In genomic region chr1:10692401-10693021, GRCh38 we compare ENCODE assay signal across 8 cellular contexts.
DNase-seq lines count a peak whose midpoint lies in the region; ATAC-seq, FAIRE-seq and TF ChIP-seq lines count a peak whose summit lies in the region.

No MANE protein-coding gene starts in this region.

- peak overlapping the region; percentile 69 to 89 (median 87) for H3K4me3 Mint-ChIP-seq in T-cell

- H3K27me3 ChIP-seq in HAP-1 (ENCODE audit: low read depth), result no peaks in the 10 kb centered on the region
- H3K27me3 ChIP-seq in GM12878 (replicated peaks in 1 of 2; ENCODE audit: control insufficient read depth in 2 of 2, insufficient read depth in 2 of 2, low read length in 1 of 2), result no peaks in the 10 kb centered on the region
- H3K27me3 ChIP-seq in mucosa of stomach (ENCODE audit: control insufficient read depth, insufficient read depth, low read length), result no peaks in the 10 kb centered on the region

- RAD21 ChIA-PET in GM12878 (lab: Charles Lee; ENCODE audit: unreplicated experiment), result interaction anchor here (0.7 to 1.5 kb wide), 3 partner anchors 179 to 249 kb away, joined by 3 to 10 read pairs (median 3); no protein-coding TSS in a partner anchor

- CTCF ChIA-PET in AG04449 (lab: Yijun Ruan, JAX) (interaction anchor here (1.2 kb wide), 1 partner anchor 31 kb away, joined by 3 read pairs; no protein-coding TSS in a partner anchor), T-cell (lab: Charles Lee) (interaction anchor here in 1 of 2 donors (1.3 kb wide), 1 partner anchor 250 kb away, joined by 7 read pairs; no protein-coding TSS in a partner anchor), GM12878 (lab: Yijun Ruan, JAX) (interaction anchor here (0.6 to 4.0 kb wide), 13 partner anchors 11 to 271 kb away, joined by 3 to 24 read pairs (median 4); no protein-coding TSS in a partner anchor)

- FAIRE-seq in GM12878 (lab: Jason Lieb, UNC), result peak; percentile 89

- H3K9ac ChIP-seq in GM12878 (ENCODE audit: control insufficient read depth, insufficient read depth, low read length) (peak overlapping the region; percentile 80), mucosa of stomach (ENCODE audit: low read length) (peak overlapping the region; percentile 68)

- intact Hi-C loops in GM12878 (cut with micrococcal nuclease; ENCODE audit: unreplicated experiment), result loop anchor here (2.0 to 5.0 kb wide), 3 partner anchors 174 to 250 kb away; no protein-coding TSS in a partner anchor

- no peaks in the 10 kb centered on the region for H3K9me3 Mint-ChIP-seq in T-cell

- POLR2A ChIA-PET in AG04449 (lab: Yijun Ruan, JAX) (interaction anchor here (0.5 kb wide), 1 partner anchor 57 kb away, joined by 3 read pairs; no protein-coding TSS in a partner anchor), T-cell (lab: Charles Lee) (no interaction called here), GM12878 (lab: Charles Lee) (no interaction called here)

- no TSS peak for BruUV-seq in GM12878 (replicated peaks; lab: Mats Ljungman, UMichigan)

- no peak for TF ChIP-seq POLR2A in GM12878 (IDR thresholded peaks at IDR 0.05; ENCODE audit: low read depth, low read length)

- peaks cover 3% of the 10 kb centered on the region for H3K36me3 Mint-ChIP-seq in T-cell

- TF ChIP-seq EP300 in GM12878 (IDR thresholded peaks at IDR 0.05; ENCODE audit: borderline replicate concordance in 1 of 2, control insufficient read depth in 1 of 2, low read depth in 2 of 2, low read length in 2 of 2), result no peak

- in situ Hi-C loops in HAP-1 (cut with MboI; ENCODE audit: low sequenced_read_pairs), result no loop called here
- in situ Hi-C loops in GM12878 (cut with MboI), result no loop called here

- H3K27me3 Mint-ChIP-seq in T-cell, result no peaks in the 10 kb centered on the region

- H3K4me1 Mint-ChIP-seq in T-cell, result peaks cover 16 to 20% (median 16%) of the 10 kb centered on the region in 3 donors

- no peaks in the 10 kb centered on the region for H4K20me1 ChIP-seq in GM12878 (ENCODE audit: control insufficient read depth, insufficient read depth)

- SMC1A ChIA-PET in GM12878 (lab: Charles Lee; ENCODE audit: uncharacterized antibody, unreplicated experiment), result interaction anchor here (1.1 to 2.5 kb wide), 5 partner anchors 173 to 216 kb away, joined by 3 to 10 read pairs (median 8); no protein-coding TSS in a partner anchor

- H3K36me3 ChIP-seq in HAP-1 (replicated peaks), result no peaks in the 10 kb centered on the region
- H3K36me3 ChIP-seq in GM12878 (ENCODE audit: control insufficient read depth in 2 of 2, insufficient read depth in 2 of 2, low read length in 1 of 2), result no peaks in the 10 kb centered on the region
- no peaks in the 10 kb centered on the region for H3K36me3 ChIP-seq in mucosa of stomach (ENCODE audit: control insufficient read depth, insufficient read depth, low read length)

- H3K27ac ChIP-seq in GM12878 (ENCODE audit: control insufficient read depth, insufficient read depth), result peak overlapping the region; percentile 52; the same call in 1 of the 2 replicates

- 19% methylated on average over 13 of the region's 13 CpGs for WGBS in GM12878 (ENCODE audit: insufficient coverage, insufficient replicate concordance, low lambda C conversion rate, missing lambda C conversion rate)

- TF ChIP-seq CTCF in AG04449 (IDR thresholded peaks at IDR 0.05; ENCODE audit: insufficient read depth, low read length, missing control alignments) (peak; percentile 12), GM12878 (IDR thresholded peaks at IDR 0.05 in 2 of 3, conservative IDR thresholded peaks at IDR 0.05 in 1 of 3; ENCODE audit: control insufficient read depth in 2 of 3, extremely low read depth in 1 of 3, insufficient read depth in 1 of 3, low read depth in 3 of 3, low read length in 3 of 3) (peak; percentile 56 to 77 (median 58); a peak in 5 of 6 replicates)

- peak; percentile 60 for TF ChIP-seq RAD21 in GM12878 (IDR thresholded peaks at IDR 0.05; ENCODE audit: insufficient read depth, low read depth, low read length)

- peaks cover 15% of the 10 kb centered on the region for H3K79me2 ChIP-seq in GM12878 (ENCODE audit: control insufficient read depth, insufficient read depth, low read length)

- no peaks in the 10 kb centered on the region for H3K9me3 ChIP-seq in HAP-1
- no peaks in the 10 kb centered on the region for H3K9me3 ChIP-seq in GM12878 (replicated peaks; ENCODE audit: control insufficient read depth, insufficient read depth, low read length)
- no peaks in the 10 kb centered on the region for H3K9me3 ChIP-seq in mucosa of stomach (ENCODE audit: control insufficient read depth, low read length)

- no peak overlapping the region for H2AFZ ChIP-seq in GM12878 (ENCODE audit: control insufficient read depth, low read depth, low read length)

- no peak for DNase-seq in AG04449 (ENCODE audit: low read depth, low spot score)
- peak; percentile 11 to 74 for DNase-seq in HAP-1 (ENCODE audit: low spot score in 2 of 2)
- peak; percentile 25 to 74 (median 62) for DNase-seq in T-cell
- no peak for DNase-seq in GM12878 (ENCODE audit: low read depth, low spot score)
- peak; percentile 83 for DNase-seq in stimulated activated naive CD8-positive, alpha-beta T cell treated with anti-CD3 and anti-CD28 coated beads, Interleukin-15, Interleukin-2, amounts not matched to agents 100 U/mL and 50 U/mL, for 24 hours
- no peak for DNase-seq in pons (ENCODE audit: low spot score)

- ATAC-seq in T-cell (replicated peaks in 1 of 4) (peak in 3 of 4 experiments; percentile 10 to 39 (median 34)), GM12878 (peak; percentile 91), HG03095 (IDR thresholded peaks at IDR 0.05; ENCODE audit: unreplicated experiment) (no peak)
- peak; percentile 47 for ATAC-seq in stimulated activated naive CD8-positive, alpha-beta T cell treated with anti-CD3 and anti-CD28 coated beads, Interleukin-15, Interleukin-2, amounts not matched to agents 100 U/mL and 50 U/mL, for 24 hours

- H3K4me2 ChIP-seq in GM12878 (ENCODE audit: control insufficient read depth, insufficient read depth), result peak overlapping the region; percentile 45

- peak overlapping the region in 1 of 2 donors; percentile 80 for H3K27ac Mint-ChIP-seq in T-cell

- H3K4me3 ChIP-seq in AG04449 (ENCODE audit: low read depth, low read length) (no peak overlapping the region), HAP-1 (no peak overlapping the region), GM12878 (peak overlapping the region; percentile 97; the same call in 1 of the 2 replicates), mucosa of stomach (ENCODE audit: low read length) (no peak overlapping the region)

- H3K4me1 ChIP-seq in HAP-1 (no peaks in the 10 kb centered on the region; the same call in 1 of the 2 replicates), GM12878 (ENCODE audit: control insufficient read depth, insufficient read depth, low read length) (peaks cover 15% of the 10 kb centered on the region), mucosa of stomach (ENCODE audit: control insufficient read depth, insufficient read depth, low read length) (peaks cover 72% of the 10 kb centered on the region)

TF ChIP-seq in GM12878, 131 proteins besides CTCF, POLR2A, EP300 and RAD21:
- TF ChIP-seq PKNOX1 (IDR thresholded peaks at IDR 0.05) (peak; percentile 40; the same call in 1 of the 2 replicates), SMC3 (IDR thresholded peaks at IDR 0.05; ENCODE audit: borderline replicate concordance, low read length) (peak; percentile 60), NBN (IDR thresholded peaks at IDR 0.05) (0 out of 2 replicates have a peak, but pooled peaks have one; percentile 9), TCF3 (IDR thresholded peaks at IDR 0.05; ENCODE audit: borderline replicate concordance, insufficient read depth, low read depth, low read length) (0 out of 2 replicates have a peak, but pooled peaks have one; percentile 50), TCF12 (IDR thresholded peaks at IDR 0.05; ENCODE audit: low read depth, low read length) (0 out of 2 replicates have a peak, but pooled peaks have one; percentile 56), NR2F1 (conservative IDR thresholded peaks at IDR 0.05) (0 out of 2 replicates have a peak, but pooled peaks have one; percentile 26), MLLT1 (IDR thresholded peaks at IDR 0.05) (no peak), SMARCA5 (IDR thresholded peaks at IDR 0.05) (0 out of 2 replicates have a peak, but pooled peaks have one; percentile 31), MTA3 (IDR thresholded peaks at IDR 0.05; ENCODE audit: borderline replicate concordance, low read length) (no peak), YY1 (IDR thresholded peaks at IDR 0.05; ENCODE audit: low read depth, low read length) (peak; percentile 48; the same call in 1 of the 2 replicates)
TF ChIP-seq in GM12878: peak in this region for 8.

Comparison
In these comparisons a context has a peak if more than half of its experiments do, and no peak if none do; other contexts are left out.
1. DNase-seq: peak in HAP-1 (2 of 2), T-cell (34 of 34) and stimulated activated naive CD8-positive, alpha-beta T cell treated with anti-CD3 and anti-CD28 coated beads, Interleukin-15, Interleukin-2, amounts not matched to agents 100 U/mL and 50 U/mL, for 24 hours (single experiment); none in AG04449 (single experiment), GM12878 (single experiment) and pons (single experiment).